In genomic region chr2:164794432-164795231, GRCh38 we compare ENCODE assay signal across 17 cellular contexts. TPM values are rescaled to one million over a fixed set of nuclear protein-coding genes. Genes with fewer than 3 reads are reported as not detected.
DNase-seq lines count a peak whose midpoint lies in the region; ATAC-seq and TF ChIP-seq lines count a peak whose summit lies in the region.
"Had no signal": no experiment of that assay in that cellular context is flagged by ENCODE, and none has a peak within 500 bp of the region (broad histone marks: within the 10 kb centered on the region; RNA-seq: fewer than 3 reads in every experiment).

No MANE protein-coding gene starts in this region.

- H3K9me3 Mint-ChIP-seq in MCF 10A (ENCODE audit: unreplicated experiment): no peaks in the 10 kb centered on the region
- no peaks in the 10 kb centered on the region for H3K9me3 Mint-ChIP-seq in stimulated activated naive CD8-positive, alpha-beta T cell treated with anti-CD3 and anti-CD28 coated beads, Interleukin-15, amount 100 ng/mL, for 72 hours
- H3K9me3 Mint-ChIP-seq: activated T-cell treated with anti-CD3 and anti-CD28 coated beads, Interleukin-2, amount 50 U/mL, for 72 hours; CD8-positive, alpha-beta T cell had no signal

- H3K4me3 ChIP-seq in breast epithelium: no peak overlapping the region
- H3K4me3 ChIP-seq in fibroblast of the aortic adventitia (ENCODE audit: low read depth, low read length): no peak overlapping the region
- H3K4me3 ChIP-seq in aorta (ENCODE audit: low read length in 2 of 2): peak overlapping the region in 1 of 2 donors; percentile 8
- H3K4me3 ChIP-seq: right lobe of liver had no signal

- H3K27ac ChIP-seq in breast epithelium (peak overlapping the region; percentile 5 to 15), aorta (ENCODE audit: low read depth in 1 of 2, low read length in 2 of 2) (peak overlapping the region; percentile 12 to 43)
- H3K27ac ChIP-seq: right lobe of liver had no signal

- H3K27me3 ChIP-seq in breast epithelium (no peaks in the 10 kb centered on the region), aorta (ENCODE audit: control insufficient read depth in 1 of 2, insufficient read depth in 2 of 2, low read length in 1 of 2) (no peaks in the 10 kb centered on the region)
- H3K27me3 ChIP-seq: right lobe of liver had no signal

- BruUV-seq in MCF 10A (replicated peaks; lab: Mats Ljungman, UMichigan): no TSS peak

- no peaks in the 10 kb centered on the region for H3K27me3 Mint-ChIP-seq in MCF 10A (ENCODE audit: insufficient read depth, unreplicated experiment)
- H3K27me3 Mint-ChIP-seq in stimulated activated naive CD8-positive, alpha-beta T cell treated with anti-CD3 and anti-CD28 coated beads, Interleukin-15, amount 100 ng/mL, for 72 hours: no peaks in the 10 kb centered on the region
- H3K27me3 Mint-ChIP-seq: effector memory CD8-positive, alpha-beta T cell had no signal

- H3K36me3 Mint-ChIP-seq in MCF 10A (ENCODE audit: insufficient read depth, unreplicated experiment): no peaks in the 10 kb centered on the region
- H3K36me3 Mint-ChIP-seq: CD8-positive, alpha-beta T cell had no signal

- CTCF ChIA-PET in MCF 10A (lab: Yijun Ruan, JAX): no interaction called here

- no peak overlapping the region for H3K4me3 Mint-ChIP-seq in MCF 10A (ENCODE audit: unreplicated experiment)
- H3K4me3 Mint-ChIP-seq in stimulated activated naive CD8-positive, alpha-beta T cell treated with anti-CD3 and anti-CD28 coated beads, Interleukin-15, amount 100 ng/mL, for 72 hours: no peak overlapping the region
- H3K4me3 Mint-ChIP-seq: activated T-cell treated with anti-CD3 and anti-CD28 coated beads, Interleukin-2, amount 50 U/mL, for 72 hours; CD8-positive, alpha-beta T cell; effector memory CD8-positive, alpha-beta T cell had no signal

- TF ChIP-seq POLR2A in breast epithelium (IDR thresholded peaks at IDR 0.05): no peak

- no peaks in the 10 kb centered on the region for H3K4me1 ChIP-seq in breast epithelium
- peaks cover 4 to 16% of the 10 kb centered on the region in 2 donors for H3K4me1 ChIP-seq in aorta (ENCODE audit: control insufficient read depth in 1 of 2, insufficient read depth in 2 of 2, low read length in 2 of 2)

- 39 to 48% methylated on average over 4 of the region's 4 CpGs for WGBS in aorta, 2 donors

- H3K9me3 ChIP-seq in breast epithelium (no peaks in the 10 kb centered on the region), aorta (ENCODE audit: control insufficient read depth, low read length) (no peaks in the 10 kb centered on the region)
- H3K9me3 ChIP-seq: right lobe of liver had no signal

- H3K4me1 Mint-ChIP-seq in MCF 10A (ENCODE audit: insufficient read depth, unreplicated experiment): peaks cover 22% of the 10 kb centered on the region
- H3K4me1 Mint-ChIP-seq in stimulated activated naive CD8-positive, alpha-beta T cell treated with anti-CD3 and anti-CD28 coated beads, Interleukin-15, amount 100 ng/mL, for 72 hours: no peaks in the 10 kb centered on the region

- POLR2A ChIA-PET in MCF 10A (lab: Yijun Ruan, JAX): interaction anchor here (0.9 to 1.1 kb wide), 2 partner anchors 48 to 118 kb away, joined by 3 to 4 read pairs; no protein-coding TSS in a partner anchor

- H3K36me3 ChIP-seq in breast epithelium (no peaks in the 10 kb centered on the region), aorta (ENCODE audit: control insufficient read depth in 1 of 2, insufficient read depth in 2 of 2, low read length in 1 of 2) (no peaks in the 10 kb centered on the region)
- H3K36me3 ChIP-seq: right lobe of liver had no signal

- TF ChIP-seq CTCF in breast epithelium (IDR thresholded peaks at IDR 0.05): no peak
- TF ChIP-seq CTCF in MCF 10A (IDR thresholded peaks at IDR 0.05; ENCODE audit: unreplicated experiment): no peak
- no peak for TF ChIP-seq CTCF in fibroblast of the aortic adventitia (IDR thresholded peaks at IDR 0.05; ENCODE audit: insufficient read depth, low read length)
- no peak for TF ChIP-seq CTCF in omental fat pad (IDR thresholded peaks at IDR 0.05)

- no peak overlapping the region for H3K27ac Mint-ChIP-seq in MCF 10A (ENCODE audit: low read depth, unreplicated experiment)
- no peak overlapping the region for H3K27ac Mint-ChIP-seq in stimulated activated naive CD8-positive, alpha-beta T cell treated with anti-CD3 and anti-CD28 coated beads, Interleukin-15, amount 100 ng/mL, for 72 hours
- H3K27ac Mint-ChIP-seq: activated T-cell treated with anti-CD3 and anti-CD28 coated beads, Interleukin-2, amount 50 U/mL, for 72 hours; CD8-positive, alpha-beta T cell; effector memory CD8-positive, alpha-beta T cell had no signal

- ATAC-seq in omental fat pad (ENCODE audit: low FRiP score): peak; percentile 53
- no peak for ATAC-seq in aorta (ENCODE audit: low FRiP score)
- no peak for ATAC-seq in stimulated activated naive CD8-positive, alpha-beta T cell treated with anti-CD3 and anti-CD28 coated beads, Interleukin-15, amount 100 ng/mL, for 72 hours
- ATAC-seq in HG03095 (IDR thresholded peaks at IDR 0.05; ENCODE audit: unreplicated experiment): no peak
- ATAC-seq: activated T-cell treated with anti-CD3 and anti-CD28 coated beads, Interleukin-2, amount 50 U/mL, for 72 hours; CD8-positive, alpha-beta T cell; effector memory CD8-positive, alpha-beta T cell had no signal

- DNase-seq in breast epithelium (ENCODE audit: low spot score in 2 of 2) (no peak), MCF 10A (ENCODE audit: unreplicated experiment) (no peak), fibroblast of the aortic adventitia (ENCODE audit: low read depth) (peak; percentile 51), omental fat pad (ENCODE audit: low spot score) (no peak), aorta (no peak), NOMO-1 treated with dmso at 0.1 percent for 144 hours (lab: John Stamatoyannopoulos, UW; ENCODE audit: unreplicated experiment) (no peak)
- DNase-seq in stimulated activated naive CD8-positive, alpha-beta T cell treated with anti-CD3 and anti-CD28 coated beads, Interleukin-15, amount 100 ng/mL, for 72 hours: no peak
- DNase-seq: 8988T; activated CD4-positive, alpha-beta T cell treated with anti-CD3 and anti-CD28 coated beads for 48 hours; activated T-cell treated with anti-CD3 and anti-CD28 coated beads, Interleukin-2, amount 50 U/mL, for 72 hours; anterior cingulate cortex; CD8-positive, alpha-beta T cell; effector memory CD8-positive, alpha-beta T cell; right lobe of liver; substantia nigra had no signal

- intact Hi-C loops in breast epithelium (cut with DNase I; ENCODE audit: low total_unique reads): no loop called here
- intact Hi-C loops in MCF 10A (cut with micrococcal nuclease): no loop called here
- intact Hi-C loops in aorta (cut with DNase I): loop anchor here in 1 of 2 donors (5.0 kb wide), 2 partner anchors 42 to 43 kb away; no protein-coding TSS in a partner anchor

RNA-seq across cellular contexts. Expression of gene COBLL1, which starts 47.0 kb away (rescaled TPM):
- total RNA-seq in breast epithelium (10 to 100 TPM; 43.6 to 92.8 (median 75.8) TPM), MCF 10A (2022) (37.1 and 47.0 TPM in 2 replicates), fibroblast of the aortic adventitia (ENCODE audit: low replicate concordance) (18.4 and 25.3 TPM in 2 replicates), omental fat pad (100 to 1,000 TPM in 1 of 4 donors, 10 to 100 TPM in 3; 38.1 to 114 (median 68.5) TPM), aorta (100 to 1,000 TPM in 1 of 2 donors, 10 to 100 TPM in 1; 63.5 to 101 TPM)
- 10 to 100 TPM; 20.2 to 22.1 TPM for polyA plus RNA-seq in aorta
- total RNA-seq: T-helper 1 cell treated with Interleukin-12 subunit alpha and Interleukin-12 subunit beta and Interleukin-4 antibody, amounts not matched to agents 30 ng/mL and 1 ng/mL, for 36 hours had no signal
